8 cellular contexts compared by ENCODE assay signal in genomic region chr7:1571261-1571650, GRCh38. TPM values are rescaled to one million over a fixed set of nuclear protein-coding genes. Genes with fewer than 3 reads are reported as not detected.
DNase-seq lines count a peak whose midpoint lies in the region; ATAC-seq and TF ChIP-seq lines count a peak whose summit lies in the region.

No MANE protein-coding gene starts in this region.

- peak overlapping the region; percentile 55 for H3K4me3 ChIP-seq in CD4-positive, CD25-positive, alpha-beta regulatory T cell (ENCODE audit: low read depth, low read length)
- H3K4me3 ChIP-seq in Loucy (ENCODE audit: low read length, poor library complexity, severe bottlenecking) (peak overlapping the region; percentile 89), neural cell (ENCODE audit: low read length) (peak overlapping the region; percentile 80)

- TF ChIP-seq CTCF in Loucy (conservative IDR thresholded peaks at IDR 0.05; ENCODE audit: low read length) = no peak
- TF ChIP-seq CTCF in neural cell (IDR thresholded peaks at IDR 0.05; ENCODE audit: poor library complexity, severe bottlenecking) = no peak
- TF ChIP-seq CTCF in omental fat pad (IDR thresholded peaks at IDR 0.05) = no peak

- H3K4me2 ChIP-seq in Loucy (ENCODE audit: low read depth, low read length, poor library complexity, severe bottlenecking) = peak overlapping the region; percentile 68
- H3K4me2 ChIP-seq in neural cell (ENCODE audit: low read length) = no peak overlapping the region

- H3K79me2 ChIP-seq in Loucy (ENCODE audit: insufficient read depth, low read length) (peaks cover 40% of the 10 kb centered on the region), neural cell (replicated peaks; ENCODE audit: insufficient read depth, low read length) (peaks cover 5% of the 10 kb centered on the region)

- H2AFZ ChIP-seq in Loucy (ENCODE audit: low read length) (no peak overlapping the region), neural cell (ENCODE audit: low read depth, low read length) (no peak overlapping the region)

- peaks cover 13% of the 10 kb centered on the region for H3K36me3 ChIP-seq in CD4-positive, CD25-positive, alpha-beta regulatory T cell (ENCODE audit: control insufficient read depth, insufficient read depth, low read length)
- H3K36me3 ChIP-seq in Loucy (ENCODE audit: insufficient read depth, low read length) (no peaks in the 10 kb centered on the region), neural cell (ENCODE audit: insufficient read depth, low read length) (no peaks in the 10 kb centered on the region)

- no peak for ATAC-seq in CD4-positive, CD25-positive, alpha-beta regulatory T cell (ENCODE audit: low read depth in 2 of 2)
- no peak for ATAC-seq in central memory CD8-positive, alpha-beta T cell (replicated peaks; ENCODE audit: extremely low read depth, poor library complexity, severe bottlenecking)
- ATAC-seq in HG02884 (IDR thresholded peaks at IDR 0.05; ENCODE audit: unreplicated experiment) (no peak), omental fat pad (ENCODE audit: low FRiP score) (no peak)

- 0 out of 2 replicates have a peak, but pooled peaks cover 3% of the 10 kb centered on the region for H3F3A ChIP-seq in Loucy (ENCODE audit: low read depth)
- no peaks in the 10 kb centered on the region for H3F3A ChIP-seq in neural cell (ENCODE audit: insufficient read depth, low read length, poor library complexity, severe bottlenecking)

- no peak for TF ChIP-seq EP300 in neural cell (conservative IDR thresholded peaks at IDR 0.05; ENCODE audit: poor library complexity, severe bottlenecking)

- H4K20me1 ChIP-seq in Loucy (ENCODE audit: insufficient read depth, low read length, poor library complexity, severe bottlenecking) (no peaks in the 10 kb centered on the region), neural cell (ENCODE audit: insufficient read depth) (no peaks in the 10 kb centered on the region)

- H3K9me2 ChIP-seq in Loucy (replicated peaks; ENCODE audit: low read depth, low read length) (no peaks in the 10 kb centered on the region), neural cell (ENCODE audit: insufficient read depth, low read length) (no peaks in the 10 kb centered on the region)

- H3K27ac ChIP-seq in CD4-positive, CD25-positive, alpha-beta regulatory T cell (ENCODE audit: insufficient read depth, low read length, poor library complexity, severe bottlenecking) = no peak overlapping the region
- H3K27ac ChIP-seq in neural cell (ENCODE audit: low read length) = no peak overlapping the region

- H3K9me3 Mint-ChIP-seq in CD4-positive, CD25-positive, alpha-beta regulatory T cell = no peaks in the 10 kb centered on the region
- no peaks in the 10 kb centered on the region for H3K9me3 Mint-ChIP-seq in central memory CD8-positive, alpha-beta T cell

- no peak for TF ChIP-seq RAD21 in neural cell (conservative IDR thresholded peaks at IDR 0.05)

- H3K9ac ChIP-seq in Loucy (ENCODE audit: low read depth, low read length, poor library complexity, severe bottlenecking) (peak overlapping the region; percentile 90), neural cell (ENCODE audit: low read length) (no peak overlapping the region)

- DNase-seq in CD4-positive, CD25-positive, alpha-beta regulatory T cell = no peak
- DNase-seq in central memory CD8-positive, alpha-beta T cell (ENCODE audit: low spot score in 2 of 2) = no peak
- DNase-seq in GF-D8 (lab: John Stamatoyannopoulos, UW) = no peak
- DNase-seq in central memory CD4-positive, alpha-beta T cell = no peak
- DNase-seq in omental fat pad (ENCODE audit: low spot score) = no peak

- peaks cover 6 to 37% (median 13%) of the 10 kb centered on the region in 4 donors for H3K4me1 Mint-ChIP-seq in CD4-positive, CD25-positive, alpha-beta regulatory T cell
- peaks cover 21% of the 10 kb centered on the region for H3K4me1 Mint-ChIP-seq in central memory CD8-positive, alpha-beta T cell

- no peaks in the 10 kb centered on the region for H3K9me3 ChIP-seq in CD4-positive, CD25-positive, alpha-beta regulatory T cell (ENCODE audit: control insufficient read depth in 2 of 2, low read length in 2 of 2)
- no peaks in the 10 kb centered on the region for H3K9me3 ChIP-seq in Loucy (ENCODE audit: insufficient read depth, low read depth, low read length)
- no peaks in the 10 kb centered on the region for H3K9me3 ChIP-seq in neural cell (ENCODE audit: low read length)

- peaks cover 3% of the 10 kb centered on the region for H3K36me3 Mint-ChIP-seq in CD4-positive, CD25-positive, alpha-beta regulatory T cell
- H3K36me3 Mint-ChIP-seq in central memory CD8-positive, alpha-beta T cell (ENCODE audit: insufficient read depth) = peaks cover 6% of the 10 kb centered on the region

- H3K27ac Mint-ChIP-seq in CD4-positive, CD25-positive, alpha-beta regulatory T cell = peak overlapping the region; percentile 69 to 90 (median 86)
- no peak overlapping the region for H3K27ac Mint-ChIP-seq in central memory CD8-positive, alpha-beta T cell (ENCODE audit: low read depth)

- H3K27me3 Mint-ChIP-seq in CD4-positive, CD25-positive, alpha-beta regulatory T cell = no peaks in the 10 kb centered on the region
- no peaks in the 10 kb centered on the region for H3K27me3 Mint-ChIP-seq in central memory CD8-positive, alpha-beta T cell

- peaks cover 26% of the 10 kb centered on the region for H3K4me1 ChIP-seq in CD4-positive, CD25-positive, alpha-beta regulatory T cell (ENCODE audit: control insufficient read depth, insufficient read depth, low read length, poor library complexity, severe bottlenecking)
- H3K4me1 ChIP-seq in Loucy (ENCODE audit: insufficient read depth, low read length, poor library complexity, severe bottlenecking) = peaks cover 8% of the 10 kb centered on the region

- no peaks in the 10 kb centered on the region for H3K27me3 ChIP-seq in CD4-positive, CD25-positive, alpha-beta regulatory T cell (ENCODE audit: control insufficient read depth, insufficient read depth, low read length)
- H3K27me3 ChIP-seq in Loucy (ENCODE audit: insufficient read depth, low read length, poor library complexity, severe bottlenecking) = no peaks in the 10 kb centered on the region
- H3K27me3 ChIP-seq in neural cell (ENCODE audit: insufficient read depth, low read depth, low read length) = no peaks in the 10 kb centered on the region

- H3K4me3 Mint-ChIP-seq in CD4-positive, CD25-positive, alpha-beta regulatory T cell = peak overlapping the region; percentile 88 to 95 (median 92)
- peak overlapping the region; percentile 81 for H3K4me3 Mint-ChIP-seq in central memory CD8-positive, alpha-beta T cell

TF ChIP-seq in neural cell, 6 proteins besides CTCF, POLR2A, EP300 and RAD21:
- no peak for TF ChIP-seq POLR2AphosphoS5 (IDR thresholded peaks at IDR 0.05)
- TF ChIP-seq EZH2 (IDR thresholded peaks at IDR 0.05; ENCODE audit: borderline replicate concordance, insufficient read depth, low read length, poor library complexity, severe bottlenecking) = no peak
- TF ChIP-seq SMC3 (conservative IDR thresholded peaks at IDR 0.05; ENCODE audit: poor library complexity) = no peak
- TF ChIP-seq TAF1 (IDR thresholded peaks at IDR 0.05; ENCODE audit: low read depth) = no peak
- TF ChIP-seq MXI1 (conservative IDR thresholded peaks at IDR 0.05; ENCODE audit: poor library complexity, severe bottlenecking) = no peak
- no peak for TF ChIP-seq REST (IDR thresholded peaks at IDR 0.05; ENCODE audit: borderline replicate concordance)

RNA-seq across cellular contexts. Expression of gene PSMG3, which starts 1.4 kb away (rescaled TPM):
- 16.3 TPM for total RNA-seq in CD4-positive, CD25-positive, alpha-beta regulatory T cell
- polyA plus RNA-seq in CD4-positive, CD25-positive, alpha-beta regulatory T cell = 10 to 100 TPM; 41.2 to 47.8 (median 46.6) TPM
- polyA plus RNA-seq in neural cell = 50.6 and 54.1 TPM in 2 replicates
- 15.6 and 20.9 TPM in 2 replicates for polyA minus RNA-seq in neural cell
- total RNA-seq in omental fat pad = 10 to 100 TPM; 22.0 to 37.7 (median 28.4) TPM

RNA-seq across cellular contexts. Expression of gene TMEM184A, which starts 15.3 kb away (rescaled TPM):
- not detected for total RNA-seq in CD4-positive, CD25-positive, alpha-beta regulatory T cell
- under 1 TPM in 1 of 4 donors, not detected in 3; 0.25 TPM for polyA plus RNA-seq in CD4-positive, CD25-positive, alpha-beta regulatory T cell
- polyA plus RNA-seq in neural cell = 0.12 TPM in 1 of 2 replicates, not detected in the other
- not detected in 2 replicates for polyA minus RNA-seq in neural cell
- 1 to 10 TPM in 1 of 4 donors, under 1 TPM in 2, not detected in 1; 0.19 to 3.1 (median 0.32) TPM for total RNA-seq in omental fat pad

RNA-seq across cellular contexts. Expression of gene MAFK, which starts 40.8 kb away (rescaled TPM):
- total RNA-seq in CD4-positive, CD25-positive, alpha-beta regulatory T cell = 61.5 TPM
- polyA plus RNA-seq in CD4-positive, CD25-positive, alpha-beta regulatory T cell = under 1 TPM; 0.31 to 0.62 (median 0.47) TPM
- 12.6 and 16.4 TPM in 2 replicates for polyA plus RNA-seq in neural cell
- 9.1 and 12.9 TPM in 2 replicates for polyA minus RNA-seq in neural cell
- total RNA-seq in omental fat pad = 10 to 100 TPM; 30.7 to 57.6 (median 32.7) TPM
